20 cellular contexts compared by ENCODE assay signal in genomic region chr2:14297906-14298305, GRCh38.
DNase-seq lines count a peak whose midpoint lies in the region; ATAC-seq, FAIRE-seq and TF ChIP-seq lines count a peak whose summit lies in the region.
"Had no signal": no experiment of that assay in that cellular context is flagged by ENCODE, and none has a peak within 500 bp of the region (broad histone marks: within the 10 kb centered on the region; RNA-seq: fewer than 3 reads in every experiment).

No MANE protein-coding gene starts in this region.

- FAIRE-seq in bronchial epithelial cell (lab: Jason Lieb, UNC): no peak
- FAIRE-seq: A204.1, G401.6, GM12891, GM19239, HTR-8/SVneo, K562 had no signal

- H3K4me1 ChIP-seq in RWPE2 (ENCODE audit: insufficient read depth, poor library complexity, severe bottlenecking) (peaks cover 17% of the 10 kb centered on the region), foreskin keratinocyte (peaks cover 11% of the 10 kb centered on the region), smooth muscle cell (ENCODE audit: low read depth) (peaks cover 9% of the 10 kb centered on the region)

- H3K27me3 ChIP-seq in RWPE2 (ENCODE audit: insufficient read depth, poor library complexity, severe bottlenecking) (no peaks in the 10 kb centered on the region), bronchial epithelial cell (ENCODE audit: control insufficient read depth, insufficient read depth, low read length) (no peaks in the 10 kb centered on the region), foreskin keratinocyte (no peaks in the 10 kb centered on the region), smooth muscle cell (ENCODE audit: low read depth) (no peaks in the 10 kb centered on the region)
- H3K27me3 ChIP-seq: BLaER1 had no signal

- no peaks in the 10 kb centered on the region for H4K20me1 ChIP-seq in smooth muscle cell (ENCODE audit: low read depth)
- H4K20me1 ChIP-seq: BLaER1 had no signal

- TF ChIP-seq CTCF in RWPE2 (IDR thresholded peaks at IDR 0.05; ENCODE audit: poor library complexity, severe bottlenecking) (no peak), bronchial epithelial cell (IDR thresholded peaks at IDR 0.05; ENCODE audit: insufficient read depth, low read length, severe bottlenecking) (no peak), foreskin keratinocyte (conservative IDR thresholded peaks at IDR 0.05) (no peak), smooth muscle cell (IDR thresholded peaks at IDR 0.05; ENCODE audit: borderline replicate concordance, insufficient read depth, poor library complexity, severe bottlenecking) (no peak)

- 39% methylated on average over 1 of the region's 1 CpG for WGBS in smooth muscle cell (ENCODE audit: low lambda C conversion rate)

- DNase-seq in RWPE2 (ENCODE audit: low spot score) (no peak), bronchial epithelial cell (ENCODE audit: low read depth) (peak; percentile 51), foreskin keratinocyte (peak; percentile 3 to 43), smooth muscle cell (lab: John Stamatoyannopoulos, UW; ENCODE audit: unreplicated experiment) (no peak), CD1c-positive myeloid dendritic cell (ENCODE audit: extremely low spot score) (no peak), H4 (ENCODE audit: low spot score) (no peak)
- no peak for DNase-seq in stimulated activated CD4-positive, alpha-beta T cell treated with anti-CD3 and anti-CD28 coated beads, Interleukin-4, amount 100 ng/mL, for 4 hours
- DNase-seq: CD8-positive, alpha-beta T cell; DMS 273 treated with DMSO at 0.1 percent for 48 hours; GOT3; H9; IMR-90 had no signal

- no peak overlapping the region for H3K9ac ChIP-seq in smooth muscle cell (ENCODE audit: low read depth)
- H3K9ac ChIP-seq: BLaER1 had no signal

- no peak overlapping the region for H3K4me3 ChIP-seq in RWPE2 (ENCODE audit: severe bottlenecking)
- no peak overlapping the region for H3K4me3 ChIP-seq in bronchial epithelial cell (ENCODE audit: low read depth, low read length)
- H3K4me3 ChIP-seq in smooth muscle cell: no peak overlapping the region
- H3K4me3 ChIP-seq: BLaER1, K562 had no signal

- no peaks in the 10 kb centered on the region for H3F3A ChIP-seq in smooth muscle cell (ENCODE audit: low read depth)

- H3K27ac ChIP-seq in RWPE2 (ENCODE audit: poor library complexity, severe bottlenecking) (peak overlapping the region; percentile 10), foreskin keratinocyte (peak overlapping the region; percentile 58), smooth muscle cell (ENCODE audit: low read depth) (peak overlapping the region; percentile 74)
- H3K27ac ChIP-seq: BLaER1 had no signal

- H3K36me3 ChIP-seq in RWPE2 (ENCODE audit: low read depth): no peaks in the 10 kb centered on the region
- H3K36me3 ChIP-seq in bronchial epithelial cell (ENCODE audit: control insufficient read depth, insufficient read depth, low read length): no peaks in the 10 kb centered on the region
- H3K36me3 ChIP-seq in smooth muscle cell (ENCODE audit: low read depth): no peaks in the 10 kb centered on the region
- H3K36me3 ChIP-seq: BLaER1 had no signal

- no peak overlapping the region for H3K4me2 ChIP-seq in smooth muscle cell
- H3K4me2 ChIP-seq: BLaER1 had no signal

- no peaks in the 10 kb centered on the region for H3K79me2 ChIP-seq in smooth muscle cell (ENCODE audit: low read depth)

- no peak overlapping the region for H2AFZ ChIP-seq in smooth muscle cell (ENCODE audit: low read depth)

- peak; percentile 20; the same call in 1 of the 3 replicates for ATAC-seq in RWPE2 (ENCODE audit: low read depth)
- ATAC-seq in foreskin keratinocyte: no peak
- ATAC-seq in GM19397 (IDR thresholded peaks at IDR 0.05; ENCODE audit: unreplicated experiment): no peak
- ATAC-seq: CD8-positive, alpha-beta T cell; K562 had no signal

- H3K9me3 ChIP-seq in RWPE2 (ENCODE audit: severe bottlenecking) (no peaks in the 10 kb centered on the region), smooth muscle cell (replicated peaks; ENCODE audit: low read depth) (no peaks in the 10 kb centered on the region)
- H3K9me3 ChIP-seq: BLaER1 had no signal

Comparison
In these comparisons a context has a peak if more than half of its experiments do, and no peak if none do; other contexts are left out.
1. DNase-seq: peak in bronchial epithelial cell (single experiment) and foreskin keratinocyte (2 of 2); none in RWPE2 (single experiment), smooth muscle cell (single experiment), stimulated activated CD4-positive, alpha-beta T cell treated with anti-CD3 and anti-CD28 coated beads, Interleukin-4, amount 100 ng/mL, for 4 hours (0 of 2), CD1c-positive myeloid dendritic cell (single experiment) and H4 (single experiment).
2. H3K27ac ChIP-seq: peak in every context shown above with its lines; median percentile 74 in smooth muscle cell; 58 in foreskin keratinocyte; 10 in RWPE2.